19 cellular contexts compared by ENCODE assay signal in the genomic region with DNA sequence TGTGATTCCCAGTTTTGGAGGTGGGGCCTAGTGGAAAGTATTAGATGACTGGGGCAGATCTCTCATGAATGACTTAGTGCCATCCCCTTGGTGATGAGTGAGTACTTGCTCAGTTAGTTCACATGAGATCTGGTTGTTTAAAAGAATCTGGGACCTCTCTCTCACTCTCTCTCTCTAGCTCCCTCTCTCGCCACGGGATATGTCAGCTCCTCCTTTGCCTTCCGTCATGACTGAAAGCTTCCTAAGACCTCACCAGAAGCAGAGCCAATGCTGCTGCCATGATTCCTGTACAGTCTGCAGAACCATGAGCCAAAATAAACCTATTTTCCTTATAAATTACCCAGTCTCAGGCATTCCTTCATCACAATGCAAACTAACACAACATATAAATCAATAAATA.
"Had no signal": no experiment of that assay in that cellular context is flagged by ENCODE, and none has a peak within 500 bp of the region (broad histone marks: within the 10 kb centered on the region; RNA-seq: fewer than 3 reads in every experiment).

No MANE protein-coding gene starts in this region.

- H3K4me3 ChIP-seq: SJSA1 had no signal

- H3K9me3 ChIP-seq: SJSA1, SK-N-SH had no signal

- H3K4me2 ChIP-seq: KMS-11, SK-N-SH had no signal

- H3K4me1 ChIP-seq: SJSA1 had no signal

- H3K9me2 ChIP-seq: SK-N-SH had no signal

- H3K27me3 ChIP-seq: SJSA1 had no signal

- DNase-seq: Kasumi-1, MM.1S, NCI-H1105, NCI-H1417 treated with DMSO at 0.1 percent for 48 hours, NCI-H146, NCI-H1930, NCI-H2081, NCI-H2107, NCI-H2227 treated with DMSO at 0.1 percent for 48 hours, NCI-H524, NCI-H526 treated with DMSO at 0.1 percent for 48 hours, NCI-H748 treated with DMSO at 0.1 percent for 48 hours, Right ventricle myocardium superior, RPMI8226, SIG-M5, SK-N-SH, SW 1271 had no signal

- H3K27ac ChIP-seq: KMS-11, SJSA1 had no signal

- H3K9ac ChIP-seq: KMS-11, SK-N-SH had no signal

- H3K36me3 ChIP-seq: SJSA1 had no signal
